Comparison of ENCODE assay signal across 8 cellular contexts in genomic region chr4:88539322-88540068, GRCh38. TPM values are rescaled to one million over a fixed set of nuclear protein-coding genes. Genes with fewer than 3 reads are reported as not detected.
DNase-seq lines count a peak whose midpoint lies in the region; ATAC-seq and TF ChIP-seq lines count a peak whose summit lies in the region.
"Not testable (repeated sequence)": the region's sequence is repeated elsewhere in the genome, so short reads cannot be mapped to it uniquely, and the experiment has no call there.

No MANE protein-coding gene starts in this region.

- in situ Hi-C loops in mammary epithelial cell (cut with MboI; ENCODE audit: low sequenced_read_pairs in 2 of 2), result loop anchor here in 1 of 2 donors (25.0 kb wide), 2 partner anchors 273 to 498 kb away; no protein-coding TSS in a partner anchor

- 31% methylated on average over 5 of the region's 9 CpGs for WGBS in mammary epithelial cell (ENCODE audit: low coverage, missing lambda C conversion rate)
- 23% methylated on average over 9 of the region's 9 CpGs for WGBS in right cardiac atrium

- not testable (repeated sequence) for TF ChIP-seq EP300 in Ishikawa (IDR thresholded peaks at IDR 0.05; ENCODE audit: borderline replicate concordance)

- not testable (repeated sequence) for BruUV-seq in mammary epithelial cell (replicated peaks; lab: Mats Ljungman, UMichigan)

- CTCF ChIA-PET in CD8-positive, alpha-beta T cell (lab: Charles Lee), result interaction anchor here (0.6 to 5.9 kb wide), 66 partner anchors 9 to 501 kb away, joined by 3 to 112 read pairs (median 5); partner anchors contain the start of gene NAP1L5
- CTCF ChIA-PET in mammary epithelial cell (lab: Charles Lee; ENCODE audit: low non-redundant PET), result interaction anchor here (0.6 to 1.6 kb wide), 4 partner anchors 13 to 177 kb away, joined by 3 to 26 read pairs (median 4); no protein-coding TSS in a partner anchor

- H3K9ac ChIP-seq in mammary epithelial cell (ENCODE audit: insufficient read depth, low read length); parathyroid adenoma: not testable (repeated sequence)

- H3K27me3 ChIP-seq in CD8-positive, alpha-beta T cell (ENCODE audit: insufficient read depth, low read length); mammary epithelial cell (ENCODE audit: insufficient read depth, low read length); right cardiac atrium (ENCODE audit: control insufficient read depth, insufficient read depth); parathyroid adenoma (ENCODE audit: control insufficient read depth, insufficient read depth, low read length): not testable (repeated sequence)

- not testable (repeated sequence) for H3K4me1 Mint-ChIP-seq in CD8-positive, alpha-beta T cell (ENCODE audit: low read depth)

- not testable (repeated sequence) for H3K27me3 Mint-ChIP-seq in CD8-positive, alpha-beta T cell (ENCODE audit: low read depth)

- intact Hi-C loops in CD8-positive, alpha-beta T cell (cut with DNase I, micrococcal nuclease), result loop anchor here (1.0 kb wide), 3 partner anchors 120 to 485 kb away; no protein-coding TSS in a partner anchor
- intact Hi-C loops in mammary epithelial cell (cut with micrococcal nuclease) (loop anchor here (1.0 kb wide), 2 partner anchors 53 to 120 kb away; partner anchors contain the start of gene HERC3), right cardiac atrium (cut with DNase I) (loop anchor here (5.0 to 10.0 kb wide), 5 partner anchors 55 to 485 kb away; partner anchors contain the start of gene HERC3 (in 1 of the 4))

- TF ChIP-seq CTCF in CD8-positive, alpha-beta T cell (IDR thresholded peaks at IDR 0.05), result peak; percentile 76
- TF ChIP-seq CTCF in mammary epithelial cell (conservative IDR thresholded peaks at IDR 0.05 in 1 of 2, IDR thresholded peaks at IDR 0.05 in 1 of 2; ENCODE audit: extremely low read depth in 1 of 2, insufficient read depth in 1 of 2, low read depth in 1 of 2, low read length in 2 of 2) (peak; percentile 25 to 73), parathyroid adenoma (IDR thresholded peaks at IDR 0.05) (peak; percentile 60)

- H2AFZ ChIP-seq in mammary epithelial cell (ENCODE audit: low read depth, low read length) (peak overlapping the region; percentile 89), parathyroid adenoma (peak overlapping the region; percentile 70)

- dilution Hi-C loops in mammary epithelial cell (cut with HindIII; ENCODE audit: low sequenced_read_pairs), result not testable (repeated sequence)

- H3K4me3 Mint-ChIP-seq in CD8-positive, alpha-beta T cell, result not testable (repeated sequence)

- not testable (repeated sequence) for H3K4me1 ChIP-seq in CD8-positive, alpha-beta T cell (ENCODE audit: insufficient read depth, low read length); right cardiac atrium (ENCODE audit: control insufficient read depth, insufficient read depth, low read length); parathyroid adenoma
- H3K4me1 ChIP-seq in mammary epithelial cell (ENCODE audit: insufficient read depth, low read length), result peaks cover 12% of the 10 kb centered on the region

- H3K36me3 ChIP-seq in CD8-positive, alpha-beta T cell (ENCODE audit: insufficient read depth, low read length); mammary epithelial cell (ENCODE audit: insufficient read depth, low read length); parathyroid adenoma (ENCODE audit: control insufficient read depth, insufficient read depth, low read length): not testable (repeated sequence)

- ATAC-seq in CD8-positive, alpha-beta T cell; right cardiac atrium: not testable (repeated sequence)

- H3K79me2 ChIP-seq in mammary epithelial cell (ENCODE audit: insufficient read depth, low read length); parathyroid adenoma: not testable (repeated sequence)

- TF ChIP-seq RAD21 in Ishikawa (IDR thresholded peaks at IDR 0.05; ENCODE audit: low read depth), result peak; percentile 86

- not testable (repeated sequence) for H3K9me3 ChIP-seq in CD8-positive, alpha-beta T cell (ENCODE audit: low read length); mammary epithelial cell (replicated peaks; ENCODE audit: insufficient read depth, low read length); right cardiac atrium (ENCODE audit: control insufficient read depth, low read length); parathyroid adenoma (ENCODE audit: control insufficient read depth, low read length)

- not testable (repeated sequence) for H3K4me2 ChIP-seq in mammary epithelial cell (ENCODE audit: insufficient read depth, low read depth, low read length); parathyroid adenoma (ENCODE audit: low read length)

- DNase-seq in CD8-positive, alpha-beta T cell, result peak; percentile 49 to 85 (median 73)
- peak; percentile 11 for DNase-seq in RPMI8226
- DNase-seq in activated CD8-positive, alpha-beta memory T cell treated with anti-CD3 and anti-CD28 coated beads for 48 hours (ENCODE audit: low read depth in 2 of 3, low spot score in 2 of 3), result peak; percentile 39 to 54 (median 45)
- peak; percentile 47 for DNase-seq in mammary epithelial cell
- peak; percentile 77 to 90 (median 80) for DNase-seq in right cardiac atrium
- peak; percentile 52 for DNase-seq in stimulated activated CD8-positive, alpha-beta memory T cell treated with anti-CD3 and anti-CD28 coated beads, Interleukin-7, amount 100 ng/mL, for 24 hours (ENCODE audit: low read depth)

- POLR2A ChIA-PET in CD8-positive, alpha-beta T cell (lab: Charles Lee), result interaction anchor here (1.6 kb wide), 2 partner anchors 74 to 120 kb away, joined by 4 read pairs; no protein-coding TSS in a partner anchor

- H3K27ac ChIP-seq in CD8-positive, alpha-beta T cell (ENCODE audit: low read depth, low read length); mammary epithelial cell (ENCODE audit: insufficient read depth, low read depth, low read length); right cardiac atrium (ENCODE audit: low read length); parathyroid adenoma: not testable (repeated sequence)

- H4K20me1 ChIP-seq in mammary epithelial cell (ENCODE audit: insufficient read depth, low read length), result not testable (repeated sequence)

- H3K27ac Mint-ChIP-seq in CD8-positive, alpha-beta T cell, result not testable (repeated sequence)

- not testable (repeated sequence) for H3K36me3 Mint-ChIP-seq in CD8-positive, alpha-beta T cell

- not testable (repeated sequence) for H3K9me3 Mint-ChIP-seq in CD8-positive, alpha-beta T cell

- not testable (repeated sequence) for H3K4me3 ChIP-seq in CD8-positive, alpha-beta T cell (ENCODE audit: low read depth, low read length); mammary epithelial cell (replicated peaks in 1 of 3; ENCODE audit: insufficient read depth in 1 of 3, low read depth in 2 of 3, low read length in 3 of 3); right cardiac atrium (ENCODE audit: low read length); parathyroid adenoma (ENCODE audit: low read depth, low read length)

RNA-seq across cellular contexts. Expression of gene PYURF, which starts 15.9 kb away (rescaled TPM):
- total RNA-seq in CD8-positive, alpha-beta T cell, result 10 to 100 TPM; 25.5 to 27.6 TPM
- total RNA-seq in mammary epithelial cell, result 10 to 100 TPM; 48.7 to 65.1 TPM
- 47.2 TPM for polyA plus RNA-seq in mammary epithelial cell
- polyA minus RNA-seq in mammary epithelial cell, result 19.7 TPM
- 10 to 100 TPM; 56.5 to 61.4 (median 58.4) TPM for total RNA-seq in right cardiac atrium
- polyA plus RNA-seq in right cardiac atrium, result 97.9 TPM

RNA-seq across cellular contexts. Expression of gene HERC3, which starts 52.8 kb away (rescaled TPM):
- 10 to 100 TPM; 50.4 to 62.4 TPM for total RNA-seq in CD8-positive, alpha-beta T cell
- total RNA-seq in mammary epithelial cell (10 to 100 TPM; 14.0 to 36.5 TPM), right cardiac atrium (10 to 100 TPM; 42.4 to 60.6 (median 50.9) TPM)
- polyA plus RNA-seq in mammary epithelial cell (12.3 TPM), right cardiac atrium (18.0 TPM)
- polyA minus RNA-seq in mammary epithelial cell, result 24.9 TPM

Comparison
In these comparisons a context has a peak if more than half of its experiments do, and no peak if none do; other contexts are left out.
1. DNase-seq: peak in every context shown above with its lines; median percentile 80 in right cardiac atrium; 73 in CD8-positive, alpha-beta T cell; 52 in stimulated activated CD8-positive, alpha-beta memory T cell treated with anti-CD3 and anti-CD28 coated beads, Interleukin-7, amount 100 ng/mL, for 24 hours; 47 in mammary epithelial cell; 45 in activated CD8-positive, alpha-beta memory T cell treated with anti-CD3 and anti-CD28 coated beads for 48 hours; 11 in RPMI8226.